In genomic region chr6:100905067-100905466, GRCh38 we compare ENCODE assay signal across 26 cellular contexts.
"Had no signal": no experiment of that assay in that cellular context is flagged by ENCODE, and none has a peak within 500 bp of the region (broad histone marks: within the 10 kb centered on the region; RNA-seq: fewer than 3 reads in every experiment).

No MANE protein-coding gene starts in this region.

- H3K9me3 Mint-ChIP-seq: naive thymus-derived CD8-positive, alpha-beta T cell; nephron progenitor cell; stimulated activated naive CD8-positive, alpha-beta T cell treated with anti-CD3 and anti-CD28 coated beads, Interleukin-15, amount 100 ng/mL, for 72 hours had no signal

- DNase-seq: dorsolateral prefrontal cortex; effector CD4-positive, alpha-beta T cell; foreskin fibroblast; gastrocnemius medialis; glutamatergic neuron; heart right ventricle; hippocampal formation; left cardiac atrium; left lung; naive thymus-derived CD8-positive, alpha-beta T cell; nephron progenitor cell; nucleus accumbens; stimulated activated CD4-positive, alpha-beta T cell treated with anti-CD3 and anti-CD28 coated beads, Interleukin-12 subunit alpha, Interleukin-12 subunit beta, amount 100 ng/mL, for 4 hours; stimulated activated CD4-positive, alpha-beta T cell treated with anti-CD3 and anti-CD28 coated beads, Interleukin-1b, Interleukin-23, amount 100 ng/mL, for 48 hours; stimulated activated CD4-positive, alpha-beta T cell treated with anti-CD3 and anti-CD28 coated beads, Interleukin-4, amount 100 ng/mL, for 1 hour; stimulated activated CD8-positive, alpha-beta memory T cell treated with anti-CD3 and anti-CD28 coated beads, Interleukin-4, amount 100 ng/mL, for 48 hours; stimulated activated naive CD4-positive, alpha-beta T cell; stimulated activated naive CD8-positive, alpha-beta T cell treated with anti-CD3 and anti-CD28 coated beads, Interleukin-15, amount 100 ng/mL, for 72 hours; transverse colon; upper lobe of right lung; uterus had no signal

- H3K4me3 ChIP-seq: dorsolateral prefrontal cortex, gastrocnemius medialis, heart right ventricle, left lung, prostate gland, right atrium auricular region, smooth muscle cell, suprapubic skin, transverse colon, upper lobe of right lung, uterus had no signal

- H3K4me1 ChIP-seq: gastrocnemius medialis, heart right ventricle, left lung, prostate gland, right atrium auricular region, suprapubic skin, transverse colon, upper lobe of right lung, uterus had no signal

- H3K36me3 ChIP-seq: gastrocnemius medialis, heart right ventricle, left lung, prostate gland, right atrium auricular region, suprapubic skin, transverse colon, upper lobe of right lung, uterus had no signal

- ATAC-seq: gastrocnemius medialis; heart right ventricle; left cardiac atrium; left lung; naive thymus-derived CD8-positive, alpha-beta T cell; sciatic nerve; stimulated activated naive CD8-positive, alpha-beta T cell treated with anti-CD3 and anti-CD28 coated beads, Interleukin-15, amount 100 ng/mL, for 72 hours; upper lobe of right lung had no signal

- H3K9me3 ChIP-seq: gastrocnemius medialis, prostate gland, right atrium auricular region, suprapubic skin, transverse colon, upper lobe of right lung, uterus had no signal

- H3K27me3 ChIP-seq: dorsolateral prefrontal cortex, gastrocnemius medialis, heart right ventricle, left lung, right atrium auricular region, suprapubic skin, transverse colon, upper lobe of right lung, uterus had no signal

- H3K4me1 Mint-ChIP-seq: nephron progenitor cell had no signal

- H3K4me3 Mint-ChIP-seq: naive thymus-derived CD8-positive, alpha-beta T cell; nephron progenitor cell; stimulated activated naive CD8-positive, alpha-beta T cell treated with anti-CD3 and anti-CD28 coated beads, Interleukin-15, amount 100 ng/mL, for 72 hours had no signal

- H3K27ac ChIP-seq: dorsolateral prefrontal cortex, gastrocnemius medialis, heart right ventricle, left lung, prostate gland, right atrium auricular region, suprapubic skin, transverse colon, upper lobe of right lung, uterus had no signal

- H3K36me3 Mint-ChIP-seq: naive thymus-derived CD8-positive, alpha-beta T cell had no signal

- H3K27ac Mint-ChIP-seq: naive thymus-derived CD8-positive, alpha-beta T cell; nephron progenitor cell; stimulated activated naive CD8-positive, alpha-beta T cell treated with anti-CD3 and anti-CD28 coated beads, Interleukin-15, amount 100 ng/mL, for 72 hours had no signal
